8 cellular contexts compared by ENCODE assay signal in the genomic region with DNA sequence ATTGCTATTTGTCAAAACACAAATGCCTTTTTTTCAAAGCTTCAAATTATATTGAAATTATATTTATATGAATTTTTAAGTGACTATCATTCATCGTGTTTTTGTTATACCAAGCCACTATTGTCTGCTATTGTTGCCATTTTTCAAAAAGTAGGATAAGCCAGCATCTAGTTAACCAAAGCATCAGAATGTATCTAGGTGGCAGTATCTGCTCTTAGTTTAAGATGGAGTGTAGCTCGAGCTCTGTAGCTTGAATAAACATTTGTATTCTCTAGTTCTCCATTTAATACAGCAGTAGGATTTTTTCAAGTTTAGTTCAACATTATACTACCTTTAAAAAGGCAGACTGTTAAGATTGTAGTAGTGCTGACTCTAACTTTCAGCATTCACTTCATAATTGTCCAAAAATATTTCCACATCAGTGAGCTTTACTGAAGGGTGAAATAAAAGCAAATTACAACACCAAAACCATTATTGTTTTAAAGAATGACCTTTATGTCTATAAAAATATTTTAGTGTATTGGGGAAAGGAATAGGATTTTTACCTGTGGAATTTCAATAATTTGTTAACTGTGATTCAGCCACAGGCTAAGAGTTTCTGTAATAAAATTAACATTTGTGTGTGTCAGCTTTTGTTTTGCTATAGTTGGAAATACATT. TPM values are rescaled to one million over a fixed set of nuclear protein-coding genes. Genes with fewer than 3 reads are reported as not detected.
DNase-seq lines count a peak whose midpoint lies in the region; ATAC-seq and TF ChIP-seq lines count a peak whose summit lies in the region.

No MANE protein-coding gene starts in this region.

- H3K9me3 ChIP-seq in CD4-positive, alpha-beta T cell (ENCODE audit: control insufficient read depth, low read length), result no peaks in the 10 kb centered on the region

- H3K36me3 Mint-ChIP-seq in CD4-positive, alpha-beta T cell (ENCODE audit: low read depth), result no peaks in the 10 kb centered on the region
- H3K36me3 Mint-ChIP-seq in activated CD4-positive, alpha-beta T cell treated with anti-CD3 and anti-CD28 coated beads, Interleukin-2, amount 10 ng/mL, durations not matched to agents 24 days and 14 days (ENCODE audit: low read depth), result no peaks in the 10 kb centered on the region

- TF ChIP-seq CTCF in CD4-positive, alpha-beta T cell (IDR thresholded peaks at IDR 0.05), result peak; percentile 49
- TF ChIP-seq CTCF in VCaP (conservative IDR thresholded peaks at IDR 0.05), result peak; percentile 75

- H3K27me3 Mint-ChIP-seq in CD4-positive, alpha-beta T cell, result no peaks in the 10 kb centered on the region
- H3K27me3 Mint-ChIP-seq in activated CD4-positive, alpha-beta T cell treated with anti-CD3 and anti-CD28 coated beads, Interleukin-2, amount 10 ng/mL, durations not matched to agents 24 days and 14 days, result peaks cover 4% of the 10 kb centered on the region

- CTCF ChIA-PET in CD4-positive, alpha-beta T cell (lab: Charles Lee), result interaction anchor here (0.8 to 1.3 kb wide), 2 partner anchors 10 to 41 kb away, joined by 5 to 6 read pairs; partner anchors contain the start of gene MAP2K5

- TF ChIP-seq RAD21 in Ishikawa (IDR thresholded peaks at IDR 0.05; ENCODE audit: low read depth), result peak; percentile 40

- POLR2A ChIA-PET in CD4-positive, alpha-beta T cell (lab: Charles Lee), result no interaction called here

- DNase-seq in CD4-positive, alpha-beta T cell, result no peak
- DNase-seq in left colon, result no peak
- DNase-seq in occipital lobe (lab: John Stamatoyannopoulos, UW), result no peak
- no peak for DNase-seq in activated CD4-positive, alpha-beta T cell treated with anti-CD3 and anti-CD28 coated beads, Interleukin-2, amount 10 ng/mL, durations not matched to agents 24 days and 14 days
- no peak for DNase-seq in effector CD4-positive, alpha-beta T cell
- no peak for DNase-seq in cortex of kidney (lab: John Stamatoyannopoulos, UW)

- H3K27ac Mint-ChIP-seq in CD4-positive, alpha-beta T cell, result no peak overlapping the region
- H3K27ac Mint-ChIP-seq in activated CD4-positive, alpha-beta T cell treated with anti-CD3 and anti-CD28 coated beads, Interleukin-2, amount 10 ng/mL, durations not matched to agents 24 days and 14 days, result no peak overlapping the region

- no peak for TF ChIP-seq EP300 in Ishikawa (IDR thresholded peaks at IDR 0.05; ENCODE audit: borderline replicate concordance)

- no peak overlapping the region for H3K4me3 Mint-ChIP-seq in CD4-positive, alpha-beta T cell
- no peak overlapping the region for H3K4me3 Mint-ChIP-seq in activated CD4-positive, alpha-beta T cell treated with anti-CD3 and anti-CD28 coated beads, Interleukin-2, amount 10 ng/mL, durations not matched to agents 24 days and 14 days

- intact Hi-C loops in CD4-positive, alpha-beta T cell (cut with DNase I, micrococcal nuclease), result loop anchor here (2.0 to 5.0 kb wide), 3 partner anchors 86 to 336 kb away; no protein-coding TSS in a partner anchor
- intact Hi-C loops in left colon (cut with DNase I, micrococcal nuclease), result no loop called here
- intact Hi-C loops in activated CD4-positive, alpha-beta T cell treated with anti-CD3 and anti-CD28 coated beads, Interleukin-2, amount 10 ng/mL, durations not matched to agents 24 days and 14 days (cut with micrococcal nuclease), result loop anchor here (5.0 kb wide), 1 partner anchor 316 kb away; no protein-coding TSS in a partner anchor

- no peaks in the 10 kb centered on the region for H3K27me3 ChIP-seq in CD4-positive, alpha-beta T cell (ENCODE audit: control insufficient read depth, insufficient read depth, low read length)

- no peak for ATAC-seq in CD4-positive, alpha-beta T cell (ENCODE audit: poor library complexity)
- peak; percentile 73 for ATAC-seq in left colon

- H3K4me1 Mint-ChIP-seq in CD4-positive, alpha-beta T cell (ENCODE audit: low read depth), result no peaks in the 10 kb centered on the region
- H3K4me1 Mint-ChIP-seq in activated CD4-positive, alpha-beta T cell treated with anti-CD3 and anti-CD28 coated beads, Interleukin-2, amount 10 ng/mL, durations not matched to agents 24 days and 14 days, result peaks cover 3% of the 10 kb centered on the region

- H3K9me3 Mint-ChIP-seq in CD4-positive, alpha-beta T cell, result no peaks in the 10 kb centered on the region
- H3K9me3 Mint-ChIP-seq in activated CD4-positive, alpha-beta T cell treated with anti-CD3 and anti-CD28 coated beads, Interleukin-2, amount 10 ng/mL, durations not matched to agents 24 days and 14 days, result no peaks in the 10 kb centered on the region

- H3K27ac ChIP-seq in CD4-positive, alpha-beta T cell (ENCODE audit: low read depth, low read length), result no peak overlapping the region
- no peak overlapping the region for H3K27ac ChIP-seq in VCaP

TF ChIP-seq in Ishikawa, 13 proteins besides CTCF, POLR2A, EP300 and RAD21:
- no peak for TF ChIP-seq USF1 (IDR thresholded peaks at IDR 0.05)
- TF ChIP-seq EGR1 (IDR thresholded peaks at IDR 0.05), result no peak
- TF ChIP-seq ZBTB7A (IDR thresholded peaks at IDR 0.05; ENCODE audit: low read depth), result no peak
- TF ChIP-seq TEAD4 (IDR thresholded peaks at IDR 0.05), result no peak
- no peak for TF ChIP-seq YY1 (IDR thresholded peaks at IDR 0.05; ENCODE audit: low read depth)

RNA-seq across cellular contexts. Expression of gene C15orf61, which starts 19.6 kb away (rescaled TPM):
- 10 to 100 TPM; 11.3 to 12.0 TPM for total RNA-seq in CD4-positive, alpha-beta T cell
- total RNA-seq in left colon, result 1 to 10 TPM; 5.5 to 7.0 TPM
- total RNA-seq in occipital lobe, result 33.2 TPM
- 4.7 and 7.3 TPM in 2 replicates for total RNA-seq in activated CD4-positive, alpha-beta T cell treated with anti-CD3 and anti-CD28 coated beads, Interleukin-2, amount 10 ng/mL, durations not matched to agents 24 days and 14 days

RNA-seq across cellular contexts. Expression of gene MAP2K5, which starts 41.2 kb away (rescaled TPM):
- 10 to 100 TPM; 22.2 to 27.9 TPM for total RNA-seq in CD4-positive, alpha-beta T cell
- total RNA-seq in left colon (10 to 100 TPM; 19.1 to 23.0 TPM), occipital lobe (12.8 TPM)
- total RNA-seq in activated CD4-positive, alpha-beta T cell treated with anti-CD3 and anti-CD28 coated beads, Interleukin-2, amount 10 ng/mL, durations not matched to agents 24 days and 14 days, result 21.0 and 25.1 TPM in 2 replicates

Comparison
In these comparisons a context has a peak if more than half of its experiments do, and no peak if none do; other contexts are left out.
1. intact Hi-C loops: an anchor here in CD4-positive, alpha-beta T cell (2.0 to 5.0 kb wide) and activated CD4-positive, alpha-beta T cell treated with anti-CD3 and anti-CD28 coated beads, Interleukin-2, amount 10 ng/mL, durations not matched to agents 24 days and 14 days (5.0 kb wide); none called in left colon.